ENCODE assay signal across 8 cellular contexts in the genomic region with DNA sequence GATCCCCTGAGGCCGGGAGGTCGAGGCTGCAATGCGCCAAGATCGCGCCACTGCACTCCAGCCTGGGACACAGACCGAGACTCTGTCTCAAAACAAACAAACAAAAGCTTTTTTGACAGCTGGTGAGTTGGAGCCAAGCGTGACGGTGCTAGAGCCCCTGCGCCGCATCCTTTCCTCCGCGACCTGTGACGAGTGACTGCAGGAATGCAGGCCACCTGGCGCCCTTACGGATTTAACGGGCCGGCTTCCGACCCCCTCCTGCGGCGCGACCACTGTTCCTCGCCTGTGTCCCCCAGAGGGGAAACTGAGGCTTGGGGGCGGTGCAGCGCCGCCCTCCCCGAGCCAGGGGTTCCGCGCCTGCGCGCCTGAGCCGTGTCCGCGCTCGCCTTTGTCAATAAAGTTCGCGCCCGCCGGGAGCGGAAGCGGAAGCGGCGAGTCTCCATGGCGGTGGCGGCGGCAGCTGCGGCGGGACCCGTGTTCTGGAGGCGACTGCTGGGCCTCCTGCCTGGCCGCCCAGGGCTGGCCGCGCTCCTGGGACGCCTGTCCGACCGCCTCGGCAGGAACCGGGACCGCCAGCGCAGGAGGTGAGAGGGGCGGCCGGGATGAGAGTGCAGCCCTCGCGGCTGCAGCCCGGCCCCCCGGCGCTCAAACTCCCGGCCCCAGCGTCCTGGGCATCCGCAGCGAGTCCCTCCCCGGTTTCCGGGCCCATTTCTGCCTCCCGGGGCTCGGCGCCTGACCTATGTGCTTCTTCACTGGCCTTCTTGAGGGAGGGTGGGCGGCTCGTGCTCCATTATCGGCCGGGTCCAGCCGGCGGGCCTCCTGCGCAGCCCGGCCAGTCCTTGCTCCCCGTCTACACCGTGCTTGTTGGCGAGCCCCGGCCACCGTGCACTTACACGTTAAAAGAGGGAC. TPM values are rescaled to one million over a fixed set of nuclear protein-coding genes. Genes with fewer than 3 reads are reported as not detected.
DNase-seq lines count a peak whose midpoint lies in the region; TF ChIP-seq lines count a peak whose summit lies in the region.

Gene PGS1 (plus strand): TSS at position 425 of the 909 bp plus-strand sequence. CDS start 17 bp downstream, at position 442.

- H3K27me3 ChIP-seq in colonic mucosa, result no peaks in the 10 kb centered on the region

- H3K27me3 Mint-ChIP-seq in HFFc6 (ENCODE audit: insufficient read depth), result peaks cover 4% of the 10 kb centered on the region

- peak; percentile 86 for DNase-seq in ELF-1 (ENCODE audit: low read depth, low spot score)
- peak; percentile 62 for DNase-seq in HFFc6
- DNase-seq in NCI-H345 treated with DMSO at 0.1 percent for 48 hours (lab: John Stamatoyannopoulos, UW; ENCODE audit: unreplicated experiment), result peak; percentile 48
- peak; percentile 88 for DNase-seq in activated CD4-positive, alpha-beta T cell treated with anti-CD3 and anti-CD28 coated beads for 48 hours
- DNase-seq in colonic mucosa, result peak; percentile 87
- peak; percentile 91 for DNase-seq in left kidney (ENCODE audit: low read depth, low spot score)
- DNase-seq in stimulated activated CD4-positive, alpha-beta T cell treated with anti-CD3 and anti-CD28 coated beads, Interleukin-2, amount 100 ng/mL, for 4 hours (ENCODE audit: low read depth), result peak; percentile 74
- no peak for DNase-seq in cerebellar nuclear complex (lab: John Stamatoyannopoulos, UW)

- no peaks in the 10 kb centered on the region for H3K9me3 Mint-ChIP-seq in HFFc6

- H3K4me1 Mint-ChIP-seq in HFFc6 (ENCODE audit: low read depth), result peaks cover 79% of the 10 kb centered on the region

- peaks cover 16% of the 10 kb centered on the region for H3K4me1 ChIP-seq in colonic mucosa

- peaks cover 27% of the 10 kb centered on the region for H3K36me3 Mint-ChIP-seq in HFFc6 (ENCODE audit: low read depth)

- H3K27ac ChIP-seq in colonic mucosa, result peak within 1 kb of the TSS; percentile 86

- peak within 1 kb of the TSS; percentile 97 for H3K27ac Mint-ChIP-seq in HFFc6

- intact Hi-C loops in colonic mucosa (cut with DNase I), result no loop called here

- peak within 1 kb of the TSS; percentile 95 for H3K4me3 Mint-ChIP-seq in HFFc6

- TF ChIP-seq CTCF in HFFc6 (IDR thresholded peaks at IDR 0.05) (peak; percentile 19; the same call in 1 of the 2 replicates), colonic mucosa (IDR thresholded peaks at IDR 0.05) (no peak)

- peak within 1 kb of the TSS; percentile 92 to 97 for H3K9ac ChIP-seq in colonic mucosa (ENCODE audit: low read depth in 2 of 2, low read length in 2 of 2)

- H3K36me3 ChIP-seq in colonic mucosa, result no peaks in the 10 kb centered on the region

- H3K9me3 ChIP-seq in colonic mucosa, result no peaks in the 10 kb centered on the region

- peak within 1 kb of the TSS; percentile 91 for H3K4me3 ChIP-seq in colonic mucosa

RNA-seq across cellular contexts. Expression of gene PGS1, which starts in this region (rescaled TPM):
- 10 to 100 TPM; 20.2 to 26.1 (median 24.5) TPM for total RNA-seq in HFFc6 (2021; fragmentation: NEBNext Ultra II Directional; extraction: Animal tissue kit (Norgen Biotek cat#: 25700))
- 10 to 100 TPM; 33.3 to 40.2 TPM for total RNA-seq in colonic mucosa

Comparison
In these comparisons a context has a peak if more than half of its experiments do, and no peak if none do; other contexts are left out.
1. DNase-seq: peak in ELF-1 (single experiment), HFFc6 (single experiment), NCI-H345 treated with DMSO at 0.1 percent for 48 hours (single experiment), activated CD4-positive, alpha-beta T cell treated with anti-CD3 and anti-CD28 coated beads for 48 hours (single experiment), colonic mucosa (single experiment), left kidney (single experiment) and stimulated activated CD4-positive, alpha-beta T cell treated with anti-CD3 and anti-CD28 coated beads, Interleukin-2, amount 100 ng/mL, for 4 hours (single experiment); none in cerebellar nuclear complex (0 of 2).